8 cellular contexts compared by ENCODE assay signal in the genomic region with DNA sequence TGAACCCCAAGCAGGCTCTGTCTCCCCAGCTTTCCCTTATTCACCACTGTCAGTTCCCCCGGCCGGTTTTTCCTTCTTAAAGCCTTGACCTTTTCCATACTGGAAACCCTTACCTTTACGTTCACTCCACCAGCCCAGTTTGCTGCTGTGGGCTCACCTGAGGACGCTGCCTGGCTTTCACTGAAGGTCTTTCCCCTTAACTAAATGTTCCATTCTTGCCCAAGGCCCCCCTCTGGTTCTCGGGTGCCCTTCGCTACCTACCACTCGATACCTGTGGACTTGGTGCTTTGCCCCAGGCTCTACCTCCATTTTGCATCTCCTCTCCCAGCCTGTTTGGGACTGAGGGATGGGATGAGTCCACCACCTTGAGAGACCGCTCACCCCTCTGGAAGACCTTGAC. TPM values are rescaled to one million over a fixed set of nuclear protein-coding genes. Genes with fewer than 3 reads are reported as not detected.
DNase-seq lines count a peak whose midpoint lies in the region; ATAC-seq, FAIRE-seq and TF ChIP-seq lines count a peak whose summit lies in the region.

No MANE protein-coding gene starts in this region.

- no peaks in the 10 kb centered on the region for H3K9me3 Mint-ChIP-seq in naive thymus-derived CD8-positive, alpha-beta T cell

- peak overlapping the region in 57 of 59 donors; percentile 49 to 99 (median 95) for H3K27ac ChIP-seq in dorsolateral prefrontal cortex

- peaks cover 18 to 42% (median 37%) of the 10 kb centered on the region in 4 donors for H3K4me1 Mint-ChIP-seq in naive thymus-derived CD8-positive, alpha-beta T cell

- H3K4me3 Mint-ChIP-seq in naive thymus-derived CD8-positive, alpha-beta T cell: peak overlapping the region; percentile 89 to 98 (median 96)

- intact Hi-C loops in dorsolateral prefrontal cortex (cut with DNase I): loop anchor here (2.0 to 5.0 kb wide), 2 partner anchors 123 to 142 kb away; a partner anchor contains a TSS

- POLR2A ChIA-PET in BJ (lab: Charles Lee): no interaction called here
- POLR2A ChIA-PET in naive thymus-derived CD8-positive, alpha-beta T cell (lab: Charles Lee): interaction anchor here (0.6 to 1.3 kb wide), 4 partner anchors 9 to 40 kb away, joined by 3 to 8 read pairs (median 3); a partner anchor contains a TSS

- H3K27me3 Mint-ChIP-seq in naive thymus-derived CD8-positive, alpha-beta T cell: no peaks in the 10 kb centered on the region

- no peak for FAIRE-seq in GM12891 (lab: Jason Lieb, UNC)

- TF ChIP-seq POLR2A in GM12891 (IDR thresholded peaks at IDR 0.05; ENCODE audit: low read depth, low read length): no peak

- no peaks in the 10 kb centered on the region for H3K27me3 ChIP-seq in BJ (ENCODE audit: control insufficient read depth, insufficient read depth, low read length)
- H3K27me3 ChIP-seq in dorsolateral prefrontal cortex: no peaks in the 10 kb centered on the region

- no peak for DNase-seq in BJ (ENCODE audit: low read depth)
- DNase-seq in LNCaP clone FGC (ENCODE audit: low read depth): no peak
- peak in 1 of 10 donors; percentile 26 for DNase-seq in dorsolateral prefrontal cortex
- no peak for DNase-seq in naive thymus-derived CD8-positive, alpha-beta T cell
- DNase-seq in stimulated activated naive CD4-positive, alpha-beta T cell (lab: John Stamatoyannopoulos, UW): no peak
- DNase-seq in COLO829 (ENCODE audit: low spot score): no peak
- DNase-seq in UCSD-AML1 (lab: John Stamatoyannopoulos, UW; ENCODE audit: unreplicated experiment): no peak
- DNase-seq in GM12891 (ENCODE audit: insufficient read length, low spot score): no peak

- H3K27ac Mint-ChIP-seq in naive thymus-derived CD8-positive, alpha-beta T cell: peak overlapping the region in 9 of 10 donors; percentile 82 to 95 (median 91)

- H3K4me3 ChIP-seq in BJ (ENCODE audit: low read depth, low read length): peak overlapping the region; percentile 92
- peak overlapping the region; percentile 86 for H3K4me3 ChIP-seq in LNCaP clone FGC (ENCODE audit: low read depth, low read length)
- peak overlapping the region; percentile 75 to 100 (median 99) for H3K4me3 ChIP-seq in dorsolateral prefrontal cortex

- H3K36me3 ChIP-seq in BJ (ENCODE audit: control insufficient read depth, insufficient read depth, low read length): peaks cover 36% of the 10 kb centered on the region

- peaks cover 0 to 25% (median 12%) of the 10 kb centered on the region in 3 donors for H3K36me3 Mint-ChIP-seq in naive thymus-derived CD8-positive, alpha-beta T cell

- CTCF ChIA-PET in BJ (lab: Yijun Ruan, JAX): interaction anchor here (1.0 to 1.8 kb wide), 2 partner anchors 51 to 74 kb away, joined by 4 to 5 read pairs; a partner anchor contains a TSS

- no peak for ATAC-seq in naive thymus-derived CD8-positive, alpha-beta T cell

- TF ChIP-seq CTCF in BJ (IDR thresholded peaks at IDR 0.05; ENCODE audit: insufficient read depth, low read depth, low read length) (no peak), LNCaP clone FGC (IDR thresholded peaks at IDR 0.05; ENCODE audit: control insufficient read depth, extremely low read depth, insufficient read depth) (no peak), dorsolateral prefrontal cortex (IDR thresholded peaks at IDR 0.05 in 54 of 56, conservative IDR thresholded peaks at IDR 0.05 in 2 of 56; ENCODE audit: low read depth in 1 of 56, partially characterized antibody in 56 of 56) (no peak)

TF ChIP-seq in GM12891, 5 proteins besides CTCF, POLR2A, EP300 and RAD21:
- no peak for TF ChIP-seq TAF1 (IDR thresholded peaks at IDR 0.05; ENCODE audit: low read depth, low read length)
- no peak for TF ChIP-seq SPI1 (IDR thresholded peaks at IDR 0.05; ENCODE audit: low read depth, low read length)
- TF ChIP-seq POU2F2 (IDR thresholded peaks at IDR 0.05; ENCODE audit: low read depth, low read length): no peak
- no peak for TF ChIP-seq PAX5 (IDR thresholded peaks at IDR 0.05; ENCODE audit: insufficient read depth, low read length, severe bottlenecking)
- TF ChIP-seq POLR2AphosphoS5 (IDR thresholded peaks at IDR 0.05; ENCODE audit: low read depth, low read length): no peak

RNA-seq across cellular contexts. Expression of a gene that starts 0.9 kb away (rescaled TPM):
- 1,059 and 1,761 TPM in 2 replicates for polyA plus RNA-seq in BJ (2011; rRNA removed)
- 473 and 533 TPM in 2 replicates for polyA minus RNA-seq in BJ (2011; rRNA and poly(A)+ RNA removed)
- total RNA-seq in dorsolateral prefrontal cortex: 100 to 1,000 TPM; 297 to 743 (median 543) TPM
- total RNA-seq in naive thymus-derived CD8-positive, alpha-beta T cell: 100 to 1,000 TPM; 181 to 193 TPM
- polyA plus RNA-seq in naive thymus-derived CD8-positive, alpha-beta T cell: 100 to 1,000 TPM; 210 to 271 (median 234) TPM
- 183 TPM for polyA plus RNA-seq in GM12891 (2012; ENCODE audit: low read depth, missing spikeins)

RNA-seq across cellular contexts. Expression of a gene that starts 10.5 kb away (rescaled TPM):
- polyA plus RNA-seq in BJ (2011; rRNA removed): 65.2 and 82.8 TPM in 2 replicates
- polyA minus RNA-seq in BJ (2011; rRNA and poly(A)+ RNA removed): 86.4 and 125 TPM in 2 replicates
- 100 to 1,000 TPM in 54 of 120 experiments, 10 to 100 TPM in 66; 72.1 to 140 (median 98.1) TPM for total RNA-seq in dorsolateral prefrontal cortex
- 100 to 1,000 TPM; 126 to 128 TPM for total RNA-seq in naive thymus-derived CD8-positive, alpha-beta T cell
- 10 to 100 TPM; 35.2 to 56.3 (median 37.6) TPM for polyA plus RNA-seq in naive thymus-derived CD8-positive, alpha-beta T cell
- polyA plus RNA-seq in GM12891 (2012; ENCODE audit: low read depth, missing spikeins): 29.8 TPM

RNA-seq across cellular contexts. Expression of a gene that starts 20.3 kb away (rescaled TPM):
- 24.4 and 33.9 TPM in 2 replicates for polyA plus RNA-seq in BJ (2011; rRNA removed)
- 52.9 and 59.4 TPM in 2 replicates for polyA minus RNA-seq in BJ (2011; rRNA and poly(A)+ RNA removed)
- 10 to 100 TPM; 48.6 to 82.7 (median 65.1) TPM for total RNA-seq in dorsolateral prefrontal cortex
- 10 to 100 TPM; 44.2 to 50.4 TPM for total RNA-seq in naive thymus-derived CD8-positive, alpha-beta T cell
- polyA plus RNA-seq in naive thymus-derived CD8-positive, alpha-beta T cell: 10 to 100 TPM in 1 of 3 donors, 1 to 10 TPM in 2; 3.0 to 10.8 (median 9.1) TPM
- 21.4 TPM for polyA plus RNA-seq in GM12891 (2012; ENCODE audit: low read depth, missing spikeins)

RNA-seq across cellular contexts. Expression of a gene that starts 40.3 kb away (rescaled TPM):
- polyA plus RNA-seq in BJ (2011; rRNA removed): 31.0 and 32.9 TPM in 2 replicates
- 21.1 and 26.6 TPM in 2 replicates for polyA minus RNA-seq in BJ (2011; rRNA and poly(A)+ RNA removed)
- total RNA-seq in dorsolateral prefrontal cortex: 10 to 100 TPM; 35.0 to 63.0 (median 44.9) TPM
- 10 to 100 TPM; 87.2 to 93.5 TPM for total RNA-seq in naive thymus-derived CD8-positive, alpha-beta T cell
- 10 to 100 TPM; 45.8 to 66.6 (median 54.5) TPM for polyA plus RNA-seq in naive thymus-derived CD8-positive, alpha-beta T cell
- 33.8 TPM for polyA plus RNA-seq in GM12891 (2012; ENCODE audit: low read depth, missing spikeins)

RNA-seq across cellular contexts. Expression of a gene that starts 53.9 kb away (rescaled TPM):
- not detected in 2 replicates for polyA plus RNA-seq in BJ (2011; rRNA removed)
- polyA minus RNA-seq in BJ (2011; rRNA and poly(A)+ RNA removed): not detected in 2 replicates
- total RNA-seq in dorsolateral prefrontal cortex: 100 to 1,000 TPM in 1 of 120 experiments, 10 to 100 TPM in 119; 22.0 to 127 (median 48.6) TPM
- under 1 TPM in 1 of 2 experiments, not detected in 1; 0.41 TPM for total RNA-seq in naive thymus-derived CD8-positive, alpha-beta T cell
- polyA plus RNA-seq in naive thymus-derived CD8-positive, alpha-beta T cell: under 1 TPM in 2 of 3 donors, not detected in 1; 0.12 to 0.23 TPM
- polyA plus RNA-seq in GM12891 (2012; ENCODE audit: low read depth, missing spikeins): 0.08 TPM
